In genomic region chr5:127216906-127217675, GRCh38 we compare ENCODE assay signal across 21 cellular contexts.
A peak's percentile ranks its signal among the peaks of the same experiment; 100 is the strongest.
DNase-seq lines count a peak whose midpoint lies in the region; ATAC-seq and TF ChIP-seq lines count a peak whose summit lies in the region.
"Had no signal": no experiment of that assay in that cellular context is flagged by ENCODE, and none has a peak within 500 bp of the region (broad histone marks: within the 10 kb centered on the region; RNA-seq: fewer than 3 reads in every experiment).

No MANE protein-coding gene starts in this region.

- H3K27ac ChIP-seq in WERI-Rb-1 (no peak overlapping the region), hepatocyte (no peak overlapping the region)
- H3K27ac ChIP-seq: body of pancreas, epithelial cell of prostate, Peyer's patch, thoracic aorta had no signal

- peaks cover 9% of the 10 kb centered on the region for H3K4me1 Mint-ChIP-seq in glutamatergic neuron (ENCODE audit: low read depth, unreplicated experiment)

- H3K27me3 ChIP-seq in WERI-Rb-1 (ENCODE audit: insufficient read depth, low read depth, severe bottlenecking) (no peaks in the 10 kb centered on the region), hepatocyte (no peaks in the 10 kb centered on the region)
- H3K27me3 ChIP-seq: body of pancreas, Peyer's patch had no signal

- H2AFZ ChIP-seq in hepatocyte = no peak overlapping the region

- TF ChIP-seq CTCF in WERI-Rb-1 (IDR thresholded peaks at IDR 0.05; ENCODE audit: low read depth, low read length) = peak; percentile 49; the same call in 1 of the 2 replicates
- TF ChIP-seq CTCF in glutamatergic neuron (IDR thresholded peaks at IDR 0.05; ENCODE audit: partially characterized antibody, unreplicated experiment) = peak; percentile 15
- no peak for TF ChIP-seq CTCF in hepatocyte (IDR thresholded peaks at IDR 0.05; ENCODE audit: poor library complexity)

- 94% methylated on average over 3 of the region's 3 CpGs for WGBS in hepatocyte (ENCODE audit: low lambda C conversion rate, missing lambda C conversion rate)

- H3K9me3 Mint-ChIP-seq in glutamatergic neuron (ENCODE audit: unreplicated experiment) = no peaks in the 10 kb centered on the region
- H3K9me3 Mint-ChIP-seq: dendritic cell treated with granulocyte-macrophage colony-stimulating factor and Interleukin-4, amounts not matched to agents 40 ng/mL and 50 ng/mL, for 4 days had no signal

- H3K4me3 ChIP-seq in WERI-Rb-1 (ENCODE audit: low read depth, low read length) = no peak overlapping the region
- no peak overlapping the region for H3K4me3 ChIP-seq in hepatocyte
- H3K4me3 ChIP-seq: body of pancreas, Peyer's patch, thoracic aorta had no signal

- no peaks in the 10 kb centered on the region for H3K36me3 Mint-ChIP-seq in glutamatergic neuron (ENCODE audit: unreplicated experiment)
- H3K36me3 Mint-ChIP-seq: stimulated activated memory B cell treated with anti-CD40 and anti-IgM and Interleukin-4, amounts not matched to agents 10 μg/mL and 1 μg/mL and 100 μg/mL, for 72 hours had no signal

- H3K36me3 ChIP-seq in WERI-Rb-1 (no peaks in the 10 kb centered on the region), hepatocyte (replicated peaks; ENCODE audit: insufficient read depth, low read depth) (no peaks in the 10 kb centered on the region)
- H3K36me3 ChIP-seq: Peyer's patch, thoracic aorta had no signal

- no peaks in the 10 kb centered on the region for H3K79me2 ChIP-seq in hepatocyte

- H3K4me1 ChIP-seq in hepatocyte (ENCODE audit: insufficient read depth) = no peaks in the 10 kb centered on the region
- H3K4me1 ChIP-seq: body of pancreas, Peyer's patch had no signal

- no peak overlapping the region for H3K27ac Mint-ChIP-seq in glutamatergic neuron (ENCODE audit: unreplicated experiment)
- H3K27ac Mint-ChIP-seq: activated naive CD4-positive, alpha-beta T cell treated with anti-CD3 and anti-CD28 coated beads, Interleukin-2, amount 50 U/mL, for 72 hours; dendritic cell treated with granulocyte-macrophage colony-stimulating factor and Interleukin-4, amounts not matched to agents 40 ng/mL and 50 ng/mL, for 4 days; stimulated activated memory B cell treated with anti-CD40 and anti-IgM and Interleukin-4, amounts not matched to agents 10 μg/mL and 1 μg/mL and 100 μg/mL, for 72 hours had no signal

- H3K4me2 ChIP-seq in hepatocyte = no peak overlapping the region

- H3K4me3 Mint-ChIP-seq in glutamatergic neuron (ENCODE audit: unreplicated experiment) = no peak overlapping the region
- H3K4me3 Mint-ChIP-seq: dendritic cell treated with granulocyte-macrophage colony-stimulating factor and Interleukin-4, amounts not matched to agents 40 ng/mL and 50 ng/mL, for 4 days; stimulated activated memory B cell treated with anti-CD40 and anti-IgM and Interleukin-4, amounts not matched to agents 10 μg/mL and 1 μg/mL and 100 μg/mL, for 72 hours had no signal

- no peak for ATAC-seq in GM18867 (IDR thresholded peaks at IDR 0.05; ENCODE audit: unreplicated experiment)
- ATAC-seq in HG03342 (IDR thresholded peaks at IDR 0.05; ENCODE audit: unreplicated experiment) = no peak
- ATAC-seq: activated naive CD4-positive, alpha-beta T cell treated with anti-CD3 and anti-CD28 coated beads, Interleukin-2, amount 50 U/mL, for 72 hours; body of pancreas; left colon; sciatic nerve; SK-N-SH treated with all-trans-retinoic acid at 6 μM for 48 hours; stimulated activated memory B cell treated with anti-CD40 and anti-IgM and Interleukin-4, amounts not matched to agents 10 μg/mL and 1 μg/mL and 100 μg/mL, for 72 hours had no signal

- H3K9me2 ChIP-seq in hepatocyte (replicated peaks; ENCODE audit: insufficient read depth) = no peaks in the 10 kb centered on the region

- H4K20me1 ChIP-seq in hepatocyte (ENCODE audit: insufficient read depth, poor library complexity, severe bottlenecking) = no peaks in the 10 kb centered on the region

- DNase-seq in LHCN-M2 (ENCODE audit: low read depth) = peak; percentile 58
- DNase-seq in WERI-Rb-1 = peak; percentile 50
- DNase-seq in glutamatergic neuron = peak; percentile 45
- peak; percentile 44 for DNase-seq in retina
- DNase-seq in hepatocyte (ENCODE audit: low spot score) = no peak
- DNase-seq: body of pancreas, Karpas-422, left colon, NCI-H82, nucleus accumbens, Peyer's patch, T1000 had no signal

- no peaks in the 10 kb centered on the region for H3K27me3 Mint-ChIP-seq in glutamatergic neuron (ENCODE audit: unreplicated experiment)
- H3K27me3 Mint-ChIP-seq: dendritic cell treated with granulocyte-macrophage colony-stimulating factor and Interleukin-4, amounts not matched to agents 40 ng/mL and 50 ng/mL, for 4 days had no signal

- no peaks in the 10 kb centered on the region for H3K9me3 ChIP-seq in WERI-Rb-1 (ENCODE audit: severe bottlenecking)
- no peaks in the 10 kb centered on the region for H3K9me3 ChIP-seq in hepatocyte (ENCODE audit: low read depth)
- H3K9me3 ChIP-seq: body of pancreas, thoracic aorta had no signal
